12 cellular contexts compared by ENCODE assay signal in genomic region chr2:12804141-12804857, GRCh38.
"Had no signal": no experiment of that assay in that cellular context is flagged by ENCODE, and none has a peak within 500 bp of the region (broad histone marks: within the 10 kb centered on the region; RNA-seq: fewer than 3 reads in every experiment).

No MANE protein-coding gene starts in this region.

- H3K27ac ChIP-seq: left lung had no signal

- H3K36me3 ChIP-seq: left lung had no signal

- ATAC-seq: left lung had no signal

- H3K27me3 ChIP-seq: left lung had no signal

- FAIRE-seq: TTC549, urothelium cell line had no signal

- DNase-seq: activated CD4-positive, CD25-positive, alpha-beta regulatory T cell; activated naive CD4-positive, alpha-beta T cell treated with anti-CD3 and anti-CD28 coated beads, Interleukin-2, amount 50 U/mL, for 16 hours; central memory CD4-positive, alpha-beta T cell; erythroblast; foreskin melanocyte; left lung; nephron progenitor cell; stimulated activated CD4-positive, alpha-beta T cell treated with anti-CD3 and anti-CD28 coated beads, Interleukin-15, amount 100 ng/mL, for 24 hours; stimulated activated CD4-positive, alpha-beta T cell treated with anti-CD3 and anti-CD28 coated beads, Interleukin-4, amount 100 ng/mL, for 24 hours; T-helper 2 cell had no signal

- H3K4me1 ChIP-seq: left lung had no signal

- H3K4me3 ChIP-seq: left lung had no signal
